1 cellular context compared by ENCODE assay signal in the genomic region with DNA sequence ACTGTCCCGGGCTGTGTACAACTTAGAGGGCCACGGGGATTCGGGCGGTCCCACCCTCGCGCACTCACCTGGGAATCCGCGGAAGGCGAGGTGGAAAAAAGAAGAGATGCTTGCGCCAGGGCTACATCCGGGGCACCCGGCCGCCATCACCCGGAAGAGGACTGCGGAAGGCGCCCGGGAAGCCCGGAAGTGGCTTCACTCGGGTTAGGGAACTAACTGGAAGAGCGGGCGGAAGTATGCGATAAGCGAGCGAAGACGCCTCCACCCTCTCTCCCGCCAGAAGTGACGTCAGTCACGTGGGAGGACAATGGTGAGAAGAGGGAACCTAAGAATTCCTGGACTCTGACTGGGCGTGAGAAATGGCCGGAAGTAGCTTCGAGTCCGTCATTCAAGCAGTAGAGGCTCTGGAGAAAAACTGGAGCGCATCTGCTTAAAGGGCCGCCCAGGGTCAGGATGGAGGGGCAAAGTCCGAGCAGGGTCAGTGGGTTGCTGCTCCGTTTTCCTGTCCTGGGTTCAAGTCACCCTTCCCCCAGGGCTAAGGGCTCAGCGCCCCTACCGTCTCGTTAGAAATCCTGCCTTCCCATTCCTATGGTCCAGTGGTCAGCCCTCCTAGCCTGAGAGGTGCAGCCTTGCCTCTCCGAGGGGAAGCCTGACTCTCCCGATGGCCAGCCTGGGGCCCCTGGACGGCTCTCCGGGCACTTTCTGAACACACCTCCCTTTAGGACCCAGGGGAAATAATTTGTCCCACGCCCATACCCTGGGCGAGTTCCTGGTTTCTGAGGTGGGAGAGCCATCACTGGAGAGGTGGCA.
TF ChIP-seq lines count a peak whose summit lies in the region.

A gene (minus strand): TSS at position 165 of the 810 bp plus-strand sequence. CDS start 627 bp downstream, outside the sequence.

TF ChIP-seq in K562, 482 proteins besides CTCF, POLR2A, EP300 and RAD21 (continued from another document and continues in another):
- peak; percentile 99 for TF ChIP-seq ELF2 (CRISPR knock-in tag; IDR thresholded peaks at IDR 0.05)
- peak; percentile 98 to 99 for TF ChIP-seq ETV6 (IDR thresholded peaks at IDR 0.05; ENCODE audit: borderline replicate concordance in 1 of 2, low read depth in 2 of 2, low read length in 1 of 2)
- no peak for TF ChIP-seq ETV6 (CRISPR knock-in tag; IDR thresholded peaks at IDR 0.05; ENCODE audit: borderline replicate concordance)
- TF ChIP-seq CCNT2 (IDR thresholded peaks at IDR 0.05; ENCODE audit: borderline replicate concordance, extremely low read depth, insufficient read length, low read depth, low read length): peak; percentile 68
- peak; percentile 69 for TF ChIP-seq SMAD1 (IDR thresholded peaks at IDR 0.05; ENCODE audit: low read depth, low read length, partially characterized antibody)
- TF ChIP-seq, protein P1, sequence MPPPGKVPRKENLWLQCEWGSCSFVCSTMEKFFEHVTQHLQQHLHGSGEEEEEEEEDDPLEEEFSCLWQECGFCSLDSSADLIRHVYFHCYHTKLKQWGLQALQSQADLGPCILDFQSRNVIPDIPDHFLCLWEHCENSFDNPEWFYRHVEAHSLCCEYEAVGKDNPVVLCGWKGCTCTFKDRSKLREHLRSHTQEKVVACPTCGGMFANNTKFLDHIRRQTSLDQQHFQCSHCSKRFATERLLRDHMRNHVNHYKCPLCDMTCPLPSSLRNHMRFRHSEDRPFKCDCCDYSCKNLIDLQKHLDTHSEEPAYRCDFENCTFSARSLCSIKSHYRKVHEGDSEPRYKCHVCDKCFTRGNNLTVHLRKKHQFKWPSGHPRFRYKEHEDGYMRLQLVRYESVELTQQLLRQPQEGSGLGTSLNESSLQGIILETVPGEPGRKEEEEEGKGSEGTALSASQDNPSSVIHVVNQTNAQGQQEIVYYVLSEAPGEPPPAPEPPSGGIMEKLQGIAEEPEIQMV (tag; conservative IDR thresholded peaks at IDR 0.05; ENCODE audit: low read depth): peak; percentile 73
- TF ChIP-seq JUN (IDR thresholded peaks at IDR 0.05; ENCODE audit: borderline replicate concordance, low read depth, low read length): peak; percentile 89
- 0 out of 2 replicates have a peak, but pooled peaks have one; percentile 26 for TF ChIP-seq JUN (CRISPR knock-in tag; IDR thresholded peaks at IDR 0.05; ENCODE audit: borderline replicate concordance)
- TF ChIP-seq ARNT (IDR thresholded peaks at IDR 0.05): 0 out of 4 replicates have a peak, but pooled peaks of 1 of the 2 experiments have one; percentile 53
- no peak for TF ChIP-seq ZNF282 (CRISPR knock-in tag; IDR thresholded peaks at IDR 0.05)
- TF ChIP-seq ZNF354B (CRISPR knock-in tag; IDR thresholded peaks at IDR 0.05): no peak
- peak; percentile 71; the same call in 1 of the 2 replicates for TF ChIP-seq MTA3 (IDR thresholded peaks at IDR 0.05; ENCODE audit: borderline replicate concordance)
- TF ChIP-seq RCOR1 (IDR thresholded peaks at IDR 0.05; ENCODE audit: borderline replicate concordance in 1 of 2, low read depth in 2 of 2, low read length in 2 of 2): 0 out of 4 replicates have a peak, but pooled peaks of 1 of the 2 experiments have one; percentile 3
- TF ChIP-seq ZNF583 (CRISPR knock-in tag; IDR thresholded peaks at IDR 0.05): no peak
- TF ChIP-seq, protein P2, sequence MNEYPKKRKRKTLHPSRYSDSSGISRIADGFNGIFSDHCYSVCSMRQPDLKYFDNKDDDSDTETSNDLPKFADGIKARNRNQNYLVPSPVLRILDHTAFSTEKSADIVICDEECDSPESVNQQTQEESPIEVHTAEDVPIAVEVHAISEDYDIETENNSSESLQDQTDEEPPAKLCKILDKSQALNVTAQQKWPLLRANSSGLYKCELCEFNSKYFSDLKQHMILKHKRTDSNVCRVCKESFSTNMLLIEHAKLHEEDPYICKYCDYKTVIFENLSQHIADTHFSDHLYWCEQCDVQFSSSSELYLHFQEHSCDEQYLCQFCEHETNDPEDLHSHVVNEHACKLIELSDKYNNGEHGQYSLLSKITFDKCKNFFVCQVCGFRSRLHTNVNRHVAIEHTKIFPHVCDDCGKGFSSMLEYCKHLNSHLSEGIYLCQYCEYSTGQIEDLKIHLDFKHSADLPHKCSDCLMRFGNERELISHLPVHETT (CRISPR knock-in tag; conservative IDR thresholded peaks at IDR 0.05 in 1 of 2, IDR thresholded peaks at IDR 0.05 in 1 of 2): 0 out of 4 replicates have a peak, but pooled peaks of 1 of the 2 experiments have one; percentile 52
- TF ChIP-seq, protein P3, sequence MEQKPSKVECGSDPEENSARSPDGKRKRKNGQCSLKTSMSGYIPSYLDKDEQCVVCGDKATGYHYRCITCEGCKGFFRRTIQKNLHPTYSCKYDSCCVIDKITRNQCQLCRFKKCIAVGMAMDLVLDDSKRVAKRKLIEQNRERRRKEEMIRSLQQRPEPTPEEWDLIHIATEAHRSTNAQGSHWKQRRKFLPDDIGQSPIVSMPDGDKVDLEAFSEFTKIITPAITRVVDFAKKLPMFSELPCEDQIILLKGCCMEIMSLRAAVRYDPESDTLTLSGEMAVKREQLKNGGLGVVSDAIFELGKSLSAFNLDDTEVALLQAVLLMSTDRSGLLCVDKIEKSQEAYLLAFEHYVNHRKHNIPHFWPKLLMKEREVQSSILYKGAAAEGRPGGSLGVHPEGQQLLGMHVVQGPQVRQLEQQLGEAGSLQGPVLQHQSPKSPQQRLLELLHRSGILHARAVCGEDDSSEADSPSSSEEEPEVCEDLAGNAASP (IDR thresholded peaks at IDR 0.05): no peak
- TF ChIP-seq, protein P4, sequence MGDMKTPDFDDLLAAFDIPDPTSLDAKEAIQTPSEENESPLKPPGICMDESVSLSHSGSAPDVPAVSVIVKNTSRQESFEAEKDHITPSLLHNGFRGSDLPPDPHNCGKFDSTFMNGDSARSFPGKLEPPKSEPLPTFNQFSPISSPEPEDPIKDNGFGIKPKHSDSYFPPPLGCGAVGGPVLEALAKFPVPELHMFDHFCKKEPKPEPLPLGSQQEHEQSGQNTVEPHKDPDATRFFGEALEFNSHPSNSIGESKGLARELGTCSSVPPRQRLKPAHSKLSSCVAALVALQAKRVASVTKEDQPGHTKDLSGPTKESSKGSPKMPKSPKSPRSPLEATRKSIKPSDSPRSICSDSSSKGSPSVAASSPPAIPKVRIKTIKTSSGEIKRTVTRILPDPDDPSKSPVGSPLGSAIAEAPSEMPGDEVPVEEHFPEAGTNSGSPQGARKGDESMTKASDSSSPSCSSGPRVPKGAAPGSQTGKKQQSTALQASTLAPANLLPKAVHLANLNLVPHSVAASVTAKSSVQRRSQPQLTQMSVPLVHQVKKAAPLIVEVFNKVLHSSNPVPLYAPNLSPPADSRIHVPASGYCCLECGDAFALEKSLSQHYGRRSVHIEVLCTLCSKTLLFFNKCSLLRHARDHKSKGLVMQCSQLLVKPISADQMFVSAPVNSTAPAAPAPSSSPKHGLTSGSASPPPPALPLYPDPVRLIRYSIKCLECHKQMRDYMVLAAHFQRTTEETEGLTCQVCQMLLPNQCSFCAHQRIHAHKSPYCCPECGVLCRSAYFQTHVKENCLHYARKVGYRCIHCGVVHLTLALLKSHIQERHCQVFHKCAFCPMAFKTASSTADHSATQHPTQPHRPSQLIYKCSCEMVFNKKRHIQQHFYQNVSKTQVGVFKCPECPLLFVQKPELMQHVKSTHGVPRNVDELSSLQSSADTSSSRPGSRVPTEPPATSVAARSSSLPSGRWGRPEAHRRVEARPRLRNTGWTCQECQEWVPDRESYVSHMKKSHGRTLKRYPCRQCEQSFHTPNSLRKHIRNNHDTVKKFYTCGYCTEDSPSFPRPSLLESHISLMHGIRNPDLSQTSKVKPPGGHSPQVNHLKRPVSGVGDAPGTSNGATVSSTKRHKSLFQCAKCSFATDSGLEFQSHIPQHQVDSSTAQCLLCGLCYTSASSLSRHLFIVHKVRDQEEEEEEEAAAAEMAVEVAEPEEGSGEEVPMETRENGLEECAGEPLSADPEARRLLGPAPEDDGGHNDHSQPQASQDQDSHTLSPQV (IDR thresholded peaks at IDR 0.05): peak; percentile 15; the same call in 1 of the 2 replicates
- peak; percentile 78; the same call in 1 of the 2 replicates for TF ChIP-seq ZNF232 (CRISPR knock-in tag; IDR thresholded peaks at IDR 0.05)
- no peak for TF ChIP-seq MCM3 (IDR thresholded peaks at IDR 0.05)
- TF ChIP-seq, protein P5, sequence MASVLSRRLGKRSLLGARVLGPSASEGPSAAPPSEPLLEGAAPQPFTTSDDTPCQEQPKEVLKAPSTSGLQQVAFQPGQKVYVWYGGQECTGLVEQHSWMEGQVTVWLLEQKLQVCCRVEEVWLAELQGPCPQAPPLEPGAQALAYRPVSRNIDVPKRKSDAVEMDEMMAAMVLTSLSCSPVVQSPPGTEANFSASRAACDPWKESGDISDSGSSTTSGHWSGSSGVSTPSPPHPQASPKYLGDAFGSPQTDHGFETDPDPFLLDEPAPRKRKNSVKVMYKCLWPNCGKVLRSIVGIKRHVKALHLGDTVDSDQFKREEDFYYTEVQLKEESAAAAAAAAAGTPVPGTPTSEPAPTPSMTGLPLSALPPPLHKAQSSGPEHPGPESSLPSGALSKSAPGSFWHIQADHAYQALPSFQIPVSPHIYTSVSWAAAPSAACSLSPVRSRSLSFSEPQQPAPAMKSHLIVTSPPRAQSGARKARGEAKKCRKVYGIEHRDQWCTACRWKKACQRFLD (CRISPR knock-in tag; IDR thresholded peaks at IDR 0.05): no peak; the same call in 1 of the 2 replicates
- no peak for TF ChIP-seq NR4A1 (CRISPR knock-in tag; IDR thresholded peaks at IDR 0.05)
- 0 out of 2 replicates have a peak, but pooled peaks have one; percentile 44 for TF ChIP-seq NR4A1 (tag; IDR thresholded peaks at IDR 0.05)
- TF ChIP-seq ELF1 (tag; IDR thresholded peaks at IDR 0.05): peak; percentile 100
- TF ChIP-seq, protein P6, sequence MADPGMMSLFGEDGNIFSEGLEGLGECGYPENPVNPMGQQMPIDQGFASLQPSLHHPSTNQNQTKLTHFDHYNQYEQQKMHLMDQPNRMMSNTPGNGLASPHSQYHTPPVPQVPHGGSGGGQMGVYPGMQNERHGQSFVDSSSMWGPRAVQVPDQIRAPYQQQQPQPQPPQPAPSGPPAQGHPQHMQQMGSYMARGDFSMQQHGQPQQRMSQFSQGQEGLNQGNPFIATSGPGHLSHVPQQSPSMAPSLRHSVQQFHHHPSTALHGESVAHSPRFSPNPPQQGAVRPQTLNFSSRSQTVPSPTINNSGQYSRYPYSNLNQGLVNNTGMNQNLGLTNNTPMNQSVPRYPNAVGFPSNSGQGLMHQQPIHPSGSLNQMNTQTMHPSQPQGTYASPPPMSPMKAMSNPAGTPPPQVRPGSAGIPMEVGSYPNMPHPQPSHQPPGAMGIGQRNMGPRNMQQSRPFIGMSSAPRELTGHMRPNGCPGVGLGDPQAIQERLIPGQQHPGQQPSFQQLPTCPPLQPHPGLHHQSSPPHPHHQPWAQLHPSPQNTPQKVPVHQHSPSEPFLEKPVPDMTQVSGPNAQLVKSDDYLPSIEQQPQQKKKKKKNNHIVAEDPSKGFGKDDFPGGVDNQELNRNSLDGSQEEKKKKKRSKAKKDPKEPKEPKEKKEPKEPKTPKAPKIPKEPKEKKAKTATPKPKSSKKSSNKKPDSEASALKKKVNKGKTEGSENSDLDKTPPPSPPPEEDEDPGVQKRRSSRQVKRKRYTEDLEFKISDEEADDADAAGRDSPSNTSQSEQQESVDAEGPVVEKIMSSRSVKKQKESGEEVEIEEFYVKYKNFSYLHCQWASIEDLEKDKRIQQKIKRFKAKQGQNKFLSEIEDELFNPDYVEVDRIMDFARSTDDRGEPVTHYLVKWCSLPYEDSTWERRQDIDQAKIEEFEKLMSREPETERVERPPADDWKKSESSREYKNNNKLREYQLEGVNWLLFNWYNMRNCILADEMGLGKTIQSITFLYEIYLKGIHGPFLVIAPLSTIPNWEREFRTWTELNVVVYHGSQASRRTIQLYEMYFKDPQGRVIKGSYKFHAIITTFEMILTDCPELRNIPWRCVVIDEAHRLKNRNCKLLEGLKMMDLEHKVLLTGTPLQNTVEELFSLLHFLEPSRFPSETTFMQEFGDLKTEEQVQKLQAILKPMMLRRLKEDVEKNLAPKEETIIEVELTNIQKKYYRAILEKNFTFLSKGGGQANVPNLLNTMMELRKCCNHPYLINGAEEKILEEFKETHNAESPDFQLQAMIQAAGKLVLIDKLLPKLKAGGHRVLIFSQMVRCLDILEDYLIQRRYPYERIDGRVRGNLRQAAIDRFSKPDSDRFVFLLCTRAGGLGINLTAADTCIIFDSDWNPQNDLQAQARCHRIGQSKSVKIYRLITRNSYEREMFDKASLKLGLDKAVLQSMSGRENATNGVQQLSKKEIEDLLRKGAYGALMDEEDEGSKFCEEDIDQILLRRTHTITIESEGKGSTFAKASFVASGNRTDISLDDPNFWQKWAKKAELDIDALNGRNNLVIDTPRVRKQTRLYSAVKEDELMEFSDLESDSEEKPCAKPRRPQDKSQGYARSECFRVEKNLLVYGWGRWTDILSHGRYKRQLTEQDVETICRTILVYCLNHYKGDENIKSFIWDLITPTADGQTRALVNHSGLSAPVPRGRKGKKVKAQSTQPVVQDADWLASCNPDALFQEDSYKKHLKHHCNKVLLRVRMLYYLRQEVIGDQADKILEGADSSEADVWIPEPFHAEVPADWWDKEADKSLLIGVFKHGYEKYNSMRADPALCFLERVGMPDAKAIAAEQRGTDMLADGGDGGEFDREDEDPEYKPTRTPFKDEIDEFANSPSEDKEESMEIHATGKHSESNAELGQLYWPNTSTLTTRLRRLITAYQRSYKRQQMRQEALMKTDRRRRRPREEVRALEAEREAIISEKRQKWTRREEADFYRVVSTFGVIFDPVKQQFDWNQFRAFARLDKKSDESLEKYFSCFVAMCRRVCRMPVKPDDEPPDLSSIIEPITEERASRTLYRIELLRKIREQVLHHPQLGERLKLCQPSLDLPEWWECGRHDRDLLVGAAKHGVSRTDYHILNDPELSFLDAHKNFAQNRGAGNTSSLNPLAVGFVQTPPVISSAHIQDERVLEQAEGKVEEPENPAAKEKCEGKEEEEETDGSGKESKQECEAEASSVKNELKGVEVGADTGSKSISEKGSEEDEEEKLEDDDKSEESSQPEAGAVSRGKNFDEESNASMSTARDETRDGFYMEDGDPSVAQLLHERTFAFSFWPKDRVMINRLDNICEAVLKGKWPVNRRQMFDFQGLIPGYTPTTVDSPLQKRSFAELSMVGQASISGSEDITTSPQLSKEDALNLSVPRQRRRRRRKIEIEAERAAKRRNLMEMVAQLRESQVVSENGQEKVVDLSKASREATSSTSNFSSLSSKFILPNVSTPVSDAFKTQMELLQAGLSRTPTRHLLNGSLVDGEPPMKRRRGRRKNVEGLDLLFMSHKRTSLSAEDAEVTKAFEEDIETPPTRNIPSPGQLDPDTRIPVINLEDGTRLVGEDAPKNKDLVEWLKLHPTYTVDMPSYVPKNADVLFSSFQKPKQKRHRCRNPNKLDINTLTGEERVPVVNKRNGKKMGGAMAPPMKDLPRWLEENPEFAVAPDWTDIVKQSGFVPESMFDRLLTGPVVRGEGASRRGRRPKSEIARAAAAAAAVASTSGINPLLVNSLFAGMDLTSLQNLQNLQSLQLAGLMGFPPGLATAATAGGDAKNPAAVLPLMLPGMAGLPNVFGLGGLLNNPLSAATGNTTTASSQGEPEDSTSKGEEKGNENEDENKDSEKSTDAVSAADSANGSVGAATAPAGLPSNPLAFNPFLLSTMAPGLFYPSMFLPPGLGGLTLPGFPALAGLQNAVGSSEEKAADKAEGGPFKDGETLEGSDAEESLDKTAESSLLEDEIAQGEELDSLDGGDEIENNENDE (IDR thresholded peaks at IDR 0.05; ENCODE audit: low read depth, low read length): no peak
- TF ChIP-seq MXI1 (IDR thresholded peaks at IDR 0.05; ENCODE audit: low read depth, low read length): peak; percentile 28; the same call in 1 of the 2 replicates
- peak; percentile 99 for TF ChIP-seq ATF7 (IDR thresholded peaks at IDR 0.05)
- TF ChIP-seq ZBTB17 (CRISPR knock-in tag; IDR thresholded peaks at IDR 0.05): peak; percentile 73; the same call in 1 of the 2 replicates
- TF ChIP-seq HNRNPH1 (optimal IDR thresholded peaks at IDR 0.05; ENCODE audit: low read depth, low read length): no peak
- no peak for TF ChIP-seq ZNF133 (CRISPR knock-in tag; IDR thresholded peaks at IDR 0.05)
- peak; percentile 96 for TF ChIP-seq RAD51 (IDR thresholded peaks at IDR 0.05; ENCODE audit: borderline replicate concordance, low read depth)
- peak; percentile 98 for TF ChIP-seq NR2C1 (IDR thresholded peaks at IDR 0.05)
- TF ChIP-seq NR2C1 (tag; IDR thresholded peaks at IDR 0.05): peak; percentile 99
- TF ChIP-seq NFXL1 (CRISPR knock-in tag; IDR thresholded peaks at IDR 0.05): no peak
